ENCODE assay signal across 10 cellular contexts in genomic region chr3:4744405-4745239, GRCh38.
DNase-seq lines count a peak whose midpoint lies in the region; ATAC-seq and TF ChIP-seq lines count a peak whose summit lies in the region.
"Had no signal": no experiment of that assay in that cellular context is flagged by ENCODE, and none has a peak within 500 bp of the region (broad histone marks: within the 10 kb centered on the region; RNA-seq: fewer than 3 reads in every experiment).

No MANE protein-coding gene starts in this region.

- intact Hi-C loops in colonic mucosa (cut with DNase I): no loop called here

- H3K4me1 ChIP-seq in colonic mucosa: peaks cover 8% of the 10 kb centered on the region

- H3K27ac ChIP-seq in colonic mucosa: peak overlapping the region; percentile 45
- no peak overlapping the region for H3K27ac ChIP-seq in substantia nigra (ENCODE audit: low read depth, low read length, poor library complexity, severe bottlenecking)

- H3K4me1 Mint-ChIP-seq in natural killer cell treated with Interleukin-12 subunit alpha and Interleukin-12 subunit beta and Interleukin-15 and Interleukin-18, amount 100 ng/mL, for 72 hours (ENCODE audit: low read depth in 2 of 2): peaks cover 80 to 90% of the 10 kb centered on the region in 2 donors

- TF ChIP-seq CTCF in colonic mucosa (IDR thresholded peaks at IDR 0.05): no peak

- H3K9me3 Mint-ChIP-seq in natural killer cell treated with Interleukin-12 subunit alpha and Interleukin-12 subunit beta and Interleukin-15 and Interleukin-18, amount 100 ng/mL, for 72 hours: peaks cover 2% of the 10 kb centered on the region

- H3K27ac Mint-ChIP-seq in natural killer cell treated with Interleukin-12 subunit alpha and Interleukin-12 subunit beta and Interleukin-15 and Interleukin-18, amount 100 ng/mL, for 72 hours: peak overlapping the region; percentile 40 to 62

- DNase-seq in AG20443 (ENCODE audit: low spot score): peak; percentile 21
- DNase-seq in HuH-7 (ENCODE audit: low spot score): peak; percentile 72
- no peak for DNase-seq in colonic mucosa
- no peak for DNase-seq in natural killer cell treated with Interleukin-12 subunit alpha and Interleukin-12 subunit beta and Interleukin-15 and Interleukin-18, amount 100 ng/mL, for 72 hours (ENCODE audit: low spot score)
- DNase-seq in OCI-M1 (lab: John Stamatoyannopoulos, UW): no peak
- no peak for DNase-seq in substantia nigra (lab: John Stamatoyannopoulos, UW)
- DNase-seq in NCI-H2196 treated with DMSO at 0.1 percent for 48 hours (lab: John Stamatoyannopoulos, UW; ENCODE audit: unreplicated experiment): no peak
- DNase-seq: COR-L47, NCI-H1092 had no signal

- no peaks in the 10 kb centered on the region for H3K27me3 ChIP-seq in colonic mucosa

- H3K4me3 ChIP-seq in colonic mucosa: no peak overlapping the region

- H3K27me3 Mint-ChIP-seq in natural killer cell treated with Interleukin-12 subunit alpha and Interleukin-12 subunit beta and Interleukin-15 and Interleukin-18, amount 100 ng/mL, for 72 hours: no peaks in the 10 kb centered on the region

- H3K9ac ChIP-seq in colonic mucosa (ENCODE audit: low read depth in 2 of 2, low read length in 2 of 2): no peak overlapping the region

- ATAC-seq in natural killer cell treated with Interleukin-12 subunit alpha and Interleukin-12 subunit beta and Interleukin-15 and Interleukin-18, amount 100 ng/mL, for 72 hours: no peak
- ATAC-seq in GM21390 (IDR thresholded peaks at IDR 0.05; ENCODE audit: unreplicated experiment): no peak

- H3K36me3 Mint-ChIP-seq in natural killer cell treated with Interleukin-12 subunit alpha and Interleukin-12 subunit beta and Interleukin-15 and Interleukin-18, amount 100 ng/mL, for 72 hours: peaks cover 9% of the 10 kb centered on the region

- no peaks in the 10 kb centered on the region for H3K9me3 ChIP-seq in colonic mucosa

- H3K36me3 ChIP-seq in colonic mucosa: no peaks in the 10 kb centered on the region

- no peak overlapping the region for H3K4me3 Mint-ChIP-seq in natural killer cell treated with Interleukin-12 subunit alpha and Interleukin-12 subunit beta and Interleukin-15 and Interleukin-18, amount 100 ng/mL, for 72 hours

Comparison
In these comparisons a context has a peak if more than half of its experiments do, and no peak if none do; other contexts are left out.
1. DNase-seq: peak in AG20443 (single experiment) and HuH-7 (single experiment); none in colonic mucosa (single experiment), natural killer cell treated with Interleukin-12 subunit alpha and Interleukin-12 subunit beta and Interleukin-15 and Interleukin-18, amount 100 ng/mL, for 72 hours (single experiment), OCI-M1 (single experiment), substantia nigra (0 of 49) and NCI-H2196 treated with DMSO at 0.1 percent for 48 hours (single experiment).